Comparison of ENCODE assay signal across 20 cellular contexts in the genomic region with DNA sequence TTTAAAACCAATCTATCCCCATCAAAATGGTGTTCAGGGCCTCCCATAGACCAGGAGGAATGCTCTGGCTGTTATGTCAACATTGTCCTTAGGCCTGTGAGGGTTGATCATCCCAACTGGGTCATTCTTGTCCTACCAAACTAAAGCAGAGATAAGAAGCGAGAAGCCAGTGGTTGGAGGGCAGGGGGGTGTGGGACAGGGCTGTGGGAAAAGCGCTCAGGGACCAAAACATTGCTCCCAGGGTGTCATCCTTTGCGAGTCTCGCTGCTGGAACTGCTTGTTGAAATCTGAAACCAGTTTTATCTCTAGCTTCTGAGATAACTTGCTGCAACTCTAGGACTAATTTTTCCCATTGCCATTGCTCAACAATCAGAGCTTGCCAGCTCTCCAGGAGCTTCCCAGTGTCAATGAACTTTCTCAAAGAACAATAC. TPM values are rescaled to one million over a fixed set of nuclear protein-coding genes. Genes with fewer than 3 reads are reported as not detected.
DNase-seq lines count a peak whose midpoint lies in the region; ATAC-seq and TF ChIP-seq lines count a peak whose summit lies in the region.
"Had no signal": no experiment of that assay in that cellular context is flagged by ENCODE, and none has a peak within 500 bp of the region (broad histone marks: within the 10 kb centered on the region; RNA-seq: fewer than 3 reads in every experiment).

No MANE protein-coding gene starts in this region.

- no peak overlapping the region for H2AFZ ChIP-seq in fibroblast of lung (ENCODE audit: low read length)

- no peak overlapping the region for H3K9ac ChIP-seq in fibroblast of lung (ENCODE audit: insufficient read depth, low read length)

- intact Hi-C loops in stomach (cut with DNase I; ENCODE audit: low total_unique reads) = no loop called here

- WGBS in stomach, 5 donors = 32 to 79% (median 38%) methylated on average over 4 of the region's 4 CpGs

- TF ChIP-seq EP300 in stomach (IDR thresholded peaks at IDR 0.05) = no peak

- no peaks in the 10 kb centered on the region for H3K79me2 ChIP-seq in fibroblast of lung (ENCODE audit: control insufficient read depth, insufficient read depth, low read length)

- DNase-seq in M059J (ENCODE audit: low read depth) (peak; percentile 35), fibroblast of lung (ENCODE audit: low read depth in 2 of 2) (peak; percentile 45 to 84), left lobe of liver (ENCODE audit: low spot score) (peak; percentile 71), stomach (peak; percentile 29), Kasumi-1 (lab: John Stamatoyannopoulos, UW) (no peak), amniotic stem cell (lab: John Stamatoyannopoulos, UW) (no peak), mesenteric fat pad (ENCODE audit: low spot score) (no peak)
- DNase-seq: activated CD4-positive, alpha-beta T cell treated with anti-CD3 and anti-CD28 coated beads for 1 hour; activated gamma-delta T cell treated with Interleukin-2 at 50 U/mL for 16 hours; BE2C; H7; MG63; NCI-H1930; NCI-H526; T1000 had no signal

- peak; percentile 84 for ATAC-seq in left lobe of liver
- ATAC-seq: natural killer cell treated with Interleukin-12 subunit alpha and Interleukin-12 subunit beta and Interleukin-15 and Interleukin-18, amount 100 ng/mL, for 72 hours had no signal

- no peak overlapping the region for H3K27ac ChIP-seq in fibroblast of lung (ENCODE audit: insufficient read depth, low read length)
- no peak overlapping the region for H3K27ac ChIP-seq in stomach
- H3K27ac ChIP-seq: esophagus muscularis mucosa, SK-N-MC had no signal

- TF ChIP-seq CTCF in fibroblast of lung (conservative IDR thresholded peaks at IDR 0.05 in 1 of 2, IDR thresholded peaks at IDR 0.05 in 1 of 2; ENCODE audit: low read depth in 1 of 2, low read length in 2 of 2) (no peak), stomach (IDR thresholded peaks at IDR 0.05) (no peak)

- H3K4me3 ChIP-seq in fibroblast of lung (replicated peaks in 1 of 4; ENCODE audit: control extremely low read depth in 1 of 4, insufficient read depth in 1 of 4, low read depth in 3 of 4, low read length in 4 of 4) (no peak overlapping the region), stomach (no peak overlapping the region)
- H3K4me3 ChIP-seq: esophagus muscularis mucosa, MG63, SK-N-MC had no signal

- no peaks in the 10 kb centered on the region for H3K27me3 ChIP-seq in fibroblast of lung (ENCODE audit: control insufficient read depth, insufficient read depth, low read length)
- H3K27me3 ChIP-seq in stomach = no peaks in the 10 kb centered on the region
- H3K27me3 ChIP-seq: BE2C, esophagus muscularis mucosa, MG63 had no signal

- H3K9me3 ChIP-seq in fibroblast of lung (ENCODE audit: control insufficient read depth, insufficient read depth, low read depth, low read length) = no peaks in the 10 kb centered on the region
- no peaks in the 10 kb centered on the region for H3K9me3 ChIP-seq in stomach
- H3K9me3 ChIP-seq: BE2C, esophagus muscularis mucosa, MG63 had no signal

- H3K4me1 ChIP-seq in fibroblast of lung (ENCODE audit: control insufficient read depth, extremely low read depth, insufficient read depth, low read length) (no peaks in the 10 kb centered on the region), stomach (no peaks in the 10 kb centered on the region)

- H3K36me3 ChIP-seq in fibroblast of lung (ENCODE audit: control insufficient read depth, insufficient read depth, low read length) (no peaks in the 10 kb centered on the region), stomach (no peaks in the 10 kb centered on the region)
- H3K36me3 ChIP-seq: BE2C, esophagus muscularis mucosa, MG63 had no signal

- no peaks in the 10 kb centered on the region for H4K20me1 ChIP-seq in fibroblast of lung (ENCODE audit: control insufficient read depth, extremely low read depth, insufficient read depth, low read length)

- no peak for TF ChIP-seq POLR2A in stomach (IDR thresholded peaks at IDR 0.05)

- no peak overlapping the region for H3K4me2 ChIP-seq in fibroblast of lung (ENCODE audit: extremely low read depth, insufficient read depth, low read length)

RNA-seq across cellular contexts. Expression of a gene that starts 48.1 kb away (rescaled TPM):
- total RNA-seq in M059J (2014; rRNA removed; shearing (Covaris generic)) = not detected in 2 replicates
- total RNA-seq in fibroblast of lung (not detected in 2 replicates), left lobe of liver (not detected), stomach (not detected), mesenteric fat pad (not detected)
- polyA plus RNA-seq in fibroblast of lung (not detected in 2 replicates), stomach (not detected)
- not detected in 2 replicates for polyA plus RNA-seq in fibroblast of lung (2012)
- not detected in 2 replicates for polyA minus RNA-seq in fibroblast of lung (ENCODE audit: low replicate concordance)
- total RNA-seq: esophagus muscularis mucosa; HT-29; lower leg skin; natural killer cell treated with Interleukin-12 subunit alpha and Interleukin-12 subunit beta and Interleukin-15 and Interleukin-18, amount 100 ng/mL, for 72 hours had no signal

Comparison
In these comparisons a context has a peak if more than half of its experiments do, and no peak if none do; other contexts are left out.
1. DNase-seq: peak in M059J (single experiment), fibroblast of lung (2 of 2), left lobe of liver (single experiment) and stomach (single experiment); none in Kasumi-1 (0 of 2), amniotic stem cell (single experiment) and mesenteric fat pad (single experiment).